ENCODE assay signal across 13 cellular contexts in genomic region chr1:114340906-114341698, GRCh38.
DNase-seq lines count a peak whose midpoint lies in the region; ATAC-seq and TF ChIP-seq lines count a peak whose summit lies in the region.
"Had no signal": no experiment of that assay in that cellular context is flagged by ENCODE, and none has a peak within 500 bp of the region (broad histone marks: within the 10 kb centered on the region; RNA-seq: fewer than 3 reads in every experiment).

No MANE protein-coding gene starts in this region.

- H3K27ac ChIP-seq in spleen = peak overlapping the region in 5 of 8 donors; percentile 39 to 85 (median 72)

- peaks cover 6 to 44% (median 14%) of the 10 kb centered on the region in 6 donors for H3K4me1 ChIP-seq in spleen

- H3K27me3 Mint-ChIP-seq in T-helper 17 cell = no peaks in the 10 kb centered on the region
- H3K27me3 Mint-ChIP-seq in central memory CD8-positive, alpha-beta T cell = no peaks in the 10 kb centered on the region

- DNase-seq in activated CD4-positive, alpha-beta T cell treated with anti-CD3 and anti-CD28 coated beads for 4 hours = peak; percentile 12 to 31
- no peak for DNase-seq in activated CD4-positive, alpha-beta T cell treated with anti-CD3 and anti-CD28 coated beads, Interleukin-2, amount 50 U/mL, for 48 hours
- no peak for DNase-seq in T-helper 17 cell
- peak; percentile 28 to 76 for DNase-seq in central memory CD8-positive, alpha-beta T cell (ENCODE audit: low spot score in 2 of 2)
- no peak for DNase-seq in spleen
- DNase-seq in NCI-H2029 (lab: John Stamatoyannopoulos, UW) = no peak
- no peak for DNase-seq in EL
- DNase-seq: heart right ventricle, NCI-H774, transverse colon had no signal

- no peaks in the 10 kb centered on the region for H3K36me3 Mint-ChIP-seq in T-helper 17 cell (ENCODE audit: low read depth)
- H3K36me3 Mint-ChIP-seq in central memory CD8-positive, alpha-beta T cell (ENCODE audit: insufficient read depth) = peaks cover 12% of the 10 kb centered on the region
- H3K36me3 Mint-ChIP-seq: IgD-negative memory B cell had no signal

- intact Hi-C loops in spleen (cut with DNase I; ENCODE audit: low total_unique reads) = no loop called here

- H3K4me3 Mint-ChIP-seq in T-helper 17 cell = peak overlapping the region; percentile 37
- H3K4me3 Mint-ChIP-seq in central memory CD8-positive, alpha-beta T cell = peak overlapping the region; percentile 66
- H3K4me3 Mint-ChIP-seq: IgD-negative memory B cell had no signal

- peak overlapping the region; percentile 29 for H3K27ac Mint-ChIP-seq in T-helper 17 cell
- peak overlapping the region; percentile 90 for H3K27ac Mint-ChIP-seq in central memory CD8-positive, alpha-beta T cell (ENCODE audit: low read depth)

- peaks cover 23% of the 10 kb centered on the region for H3K4me1 Mint-ChIP-seq in T-helper 17 cell
- H3K4me1 Mint-ChIP-seq in central memory CD8-positive, alpha-beta T cell = peaks cover 81% of the 10 kb centered on the region

- no peaks in the 10 kb centered on the region for H3K36me3 ChIP-seq in spleen
- H3K36me3 ChIP-seq: heart right ventricle, transverse colon had no signal

- H3K27me3 ChIP-seq in spleen (replicated peaks in 1 of 7) = no peaks in the 10 kb centered on the region
- H3K27me3 ChIP-seq: transverse colon had no signal

- H3K9me3 ChIP-seq in T-helper 17 cell (ENCODE audit: control insufficient read depth, low read length, poor library complexity, severe bottlenecking) (no peaks in the 10 kb centered on the region), spleen (no peaks in the 10 kb centered on the region)
- H3K9me3 ChIP-seq: heart right ventricle, transverse colon had no signal

- WGBS in spleen, 5 donors = 23 to 38% (median 29%) methylated on average over 4 of the region's 4 CpGs

- TF ChIP-seq POLR2A in spleen (IDR thresholded peaks at IDR 0.05) = no peak

- no peak for TF ChIP-seq CTCF in spleen (IDR thresholded peaks at IDR 0.05 in 8 of 11, conservative IDR thresholded peaks at IDR 0.05 in 3 of 11)

- ATAC-seq in T-helper 17 cell (peak; percentile 90), GM19351 (IDR thresholded peaks at IDR 0.05; ENCODE audit: unreplicated experiment) (no peak)
- ATAC-seq in central memory CD8-positive, alpha-beta T cell (replicated peaks; ENCODE audit: extremely low read depth, poor library complexity, severe bottlenecking) = peak; percentile 87
- ATAC-seq: heart right ventricle, left lobe of liver had no signal

- H3K4me3 ChIP-seq in spleen = no peak overlapping the region
- H3K4me3 ChIP-seq: heart right ventricle, transverse colon had no signal

- H3K9me3 Mint-ChIP-seq in central memory CD8-positive, alpha-beta T cell = no peaks in the 10 kb centered on the region
- H3K9me3 Mint-ChIP-seq: IgD-negative memory B cell had no signal

Comparison
In these comparisons a context has a peak if more than half of its experiments do, and no peak if none do; other contexts are left out.
1. DNase-seq: peak in activated CD4-positive, alpha-beta T cell treated with anti-CD3 and anti-CD28 coated beads for 4 hours (2 of 2) and central memory CD8-positive, alpha-beta T cell (2 of 2); none in activated CD4-positive, alpha-beta T cell treated with anti-CD3 and anti-CD28 coated beads, Interleukin-2, amount 50 U/mL, for 48 hours (0 of 2), T-helper 17 cell (0 of 3), spleen (single experiment), NCI-H2029 (single experiment) and EL (single experiment).